15 cellular contexts compared by ENCODE assay signal in the genomic region with DNA sequence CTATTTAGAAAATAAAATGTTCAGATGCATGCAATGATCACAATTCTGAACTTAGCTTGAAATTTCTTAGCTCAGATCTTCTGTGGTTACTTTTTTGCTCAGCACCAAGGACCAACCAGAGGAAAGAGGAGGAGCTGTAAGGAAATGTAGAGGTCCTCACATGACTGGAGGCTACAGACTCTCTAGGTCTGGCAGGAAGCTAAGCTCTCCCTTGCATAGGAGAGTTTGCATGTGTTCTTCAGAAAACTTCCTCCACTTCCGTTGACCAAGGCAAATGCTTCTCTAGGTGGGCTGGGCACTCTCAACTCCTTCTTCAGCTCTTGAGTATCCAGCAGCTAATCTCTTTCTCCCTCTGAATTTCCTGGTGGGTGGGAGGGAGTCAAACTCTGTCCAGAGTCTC.
"Had no signal": no experiment of that assay in that cellular context is flagged by ENCODE, and none has a peak within 500 bp of the region (broad histone marks: within the 10 kb centered on the region; RNA-seq: fewer than 3 reads in every experiment).

No MANE protein-coding gene starts in this region.

- H3K9me3 ChIP-seq: body of pancreas, spleen, vagina had no signal

- DNase-seq: activated CD4-positive, alpha-beta T cell treated with anti-CD3 and anti-CD28 coated beads, Interleukin-2, amount 50 U/mL, for 4 hours; activated naive CD8-positive, alpha-beta T cell treated with anti-CD3 and anti-CD28 coated beads, Interleukin-2, amount 10 ng/mL, durations not matched to agents 7 days and 5 days; activated T-cell treated with anti-CD3 and anti-CD28 coated beads for 4 hours; amygdala; body of pancreas; caudate nucleus; erythroblast; hypothalamus; midbrain; occipital lobe; retina; spleen; stimulated activated CD4-positive, alpha-beta T cell treated with anti-CD3 and anti-CD28 coated beads, Interleukin-4, amount 100 ng/mL, for 4 hours had no signal

- H3K27ac ChIP-seq: body of pancreas, spleen, tibial nerve, vagina had no signal

- H3K4me3 ChIP-seq: body of pancreas, spleen, tibial nerve, vagina had no signal

- H3K4me1 ChIP-seq: body of pancreas, tibial nerve, vagina had no signal

- H3K27me3 ChIP-seq: body of pancreas, spleen, tibial nerve, vagina had no signal

- H3K36me3 ChIP-seq: spleen, tibial nerve, vagina had no signal
